ENCODE assay signal across 15 cellular contexts in genomic region chr5:158957196-158957595, GRCh38.
"Had no signal": no experiment of that assay in that cellular context is flagged by ENCODE, and none has a peak within 500 bp of the region (broad histone marks: within the 10 kb centered on the region; RNA-seq: fewer than 3 reads in every experiment).

No MANE protein-coding gene starts in this region.

- DNase-seq: activated CD4-positive, alpha-beta T cell treated with anti-CD3 and anti-CD28 coated beads, Interleukin-2, amount 50 U/mL, for 4 hours; activated T-cell treated with anti-CD3 and anti-CD28 coated beads, Interleukin-2, amount 50 U/mL, for 1 hour; amniotic stem cell; erythroblast; hippocampal formation; psoas muscle; stimulated activated CD4-positive, alpha-beta T cell treated with anti-CD3 and anti-CD28 coated beads, Interleukin-12 subunit alpha, Interleukin-12 subunit beta, amount 100 ng/mL, for 4 hours; stimulated activated naive CD8-positive, alpha-beta T cell treated with anti-CD3 and anti-CD28 coated beads, Interleukin-15, Interleukin-2, amounts not matched to agents 100 U/mL and 50 U/mL, for 24 hours; T-helper 17 cell; upper lobe of right lung had no signal

- FAIRE-seq: TTC549 had no signal

- H3K27me3 ChIP-seq: upper lobe of right lung had no signal

- H3K4me1 Mint-ChIP-seq: central memory CD8-positive, alpha-beta T cell had no signal

- H3K36me3 Mint-ChIP-seq: activated naive CD4-positive, alpha-beta T cell treated with anti-CD3 and anti-CD28 coated beads, Interleukin-2, amount 50 U/mL, for 24 hours; brain had no signal

- H3K4me3 ChIP-seq: psoas muscle, upper lobe of right lung had no signal

- ATAC-seq: activated CD4-positive, CD25-positive, alpha-beta regulatory T cell treated with anti-CD3 and anti-CD28 coated beads, Interleukin-2, amount 50 U/mL, for 24 hours; psoas muscle; stimulated activated naive CD8-positive, alpha-beta T cell treated with anti-CD3 and anti-CD28 coated beads, Interleukin-15, Interleukin-2, amounts not matched to agents 100 U/mL and 50 U/mL, for 24 hours; T-helper 17 cell; upper lobe of right lung had no signal

- H3K9me3 Mint-ChIP-seq: activated naive CD4-positive, alpha-beta T cell treated with anti-CD3 and anti-CD28 coated beads, Interleukin-2, amount 50 U/mL, for 24 hours; central memory CD8-positive, alpha-beta T cell had no signal

- H3K9me3 ChIP-seq: psoas muscle, upper lobe of right lung had no signal

- H3K27ac Mint-ChIP-seq: activated naive CD4-positive, alpha-beta T cell treated with anti-CD3 and anti-CD28 coated beads, Interleukin-2, amount 50 U/mL, for 24 hours; T-helper 17 cell had no signal

- H3K36me3 ChIP-seq: upper lobe of right lung had no signal

- H3K27ac ChIP-seq: psoas muscle, upper lobe of right lung had no signal

- H3K4me3 Mint-ChIP-seq: activated naive CD4-positive, alpha-beta T cell treated with anti-CD3 and anti-CD28 coated beads, Interleukin-2, amount 50 U/mL, for 24 hours; central memory CD8-positive, alpha-beta T cell; T-helper 17 cell had no signal

- H3K27me3 Mint-ChIP-seq: activated naive CD4-positive, alpha-beta T cell treated with anti-CD3 and anti-CD28 coated beads, Interleukin-2, amount 50 U/mL, for 24 hours; brain had no signal

- H3K4me1 ChIP-seq: upper lobe of right lung had no signal
